ENCODE assay signal across 19 cellular contexts in genomic region chr2:47727956-47728355, GRCh38.
"Had no signal": no experiment of that assay in that cellular context is flagged by ENCODE, and none has a peak within 500 bp of the region (broad histone marks: within the 10 kb centered on the region; RNA-seq: fewer than 3 reads in every experiment).

No MANE protein-coding gene starts in this region.

- H3K9me3 Mint-ChIP-seq: immature natural killer cell; naive thymus-derived CD4-positive, alpha-beta T cell; type B pancreatic cell had no signal

- H3K27me3 ChIP-seq: foreskin keratinocyte, neutrophil, right atrium auricular region, sigmoid colon had no signal

- DNase-seq: dermis blood vessel endothelial cell; erythroblast; foreskin keratinocyte; immature natural killer cell; kidney; left cardiac atrium; left ventricle myocardium inferior; lower lobe of right lung; mesenchymal stem cell; naive thymus-derived CD4-positive, alpha-beta T cell; nephron progenitor cell; posterior cingulate gyrus; sigmoid colon; stimulated activated CD4-positive, alpha-beta T cell treated with anti-CD3 and anti-CD28 coated beads, Interleukin-2, amount 100 ng/mL, for 24 hours; stimulated activated naive CD4-positive, alpha-beta T cell had no signal

- H3K4me3 Mint-ChIP-seq: immature natural killer cell; naive thymus-derived CD4-positive, alpha-beta T cell; nephron progenitor cell; type B pancreatic cell had no signal

- ATAC-seq: foreskin keratinocyte; left cardiac atrium; lower lobe of right lung; naive thymus-derived CD4-positive, alpha-beta T cell had no signal

- H3K4me1 ChIP-seq: foreskin keratinocyte, left ventricle myocardium inferior, lower lobe of right lung, right atrium auricular region, sigmoid colon had no signal

- H3K27me3 Mint-ChIP-seq: naive thymus-derived CD4-positive, alpha-beta T cell; type B pancreatic cell had no signal

- H3K36me3 ChIP-seq: left ventricle myocardium inferior, lower lobe of right lung, neutrophil, right atrium auricular region, sigmoid colon had no signal

- H3K27ac Mint-ChIP-seq: immature natural killer cell; naive thymus-derived CD4-positive, alpha-beta T cell; nephron progenitor cell; type B pancreatic cell had no signal

- H3K4me1 Mint-ChIP-seq: immature natural killer cell had no signal

- H3K4me3 ChIP-seq: left ventricle myocardium inferior, lower lobe of right lung, right atrium auricular region, sigmoid colon, skin epidermis had no signal

- H3K36me3 Mint-ChIP-seq: immature natural killer cell; naive thymus-derived CD4-positive, alpha-beta T cell; type B pancreatic cell had no signal

- H3K27ac ChIP-seq: foreskin keratinocyte, left ventricle myocardium inferior, lower lobe of right lung, neutrophil, right atrium auricular region, sigmoid colon, skin epidermis had no signal

- H3K9me3 ChIP-seq: left ventricle myocardium inferior, lower lobe of right lung, neutrophil had no signal
